8 cellular contexts compared by ENCODE assay signal in genomic region chr10:69222157-69223027, GRCh38. TPM values are rescaled to one million over a fixed set of nuclear protein-coding genes. Genes with fewer than 3 reads are reported as not detected.
A peak's percentile ranks its signal among the peaks of the same experiment; 100 is the strongest.
DNase-seq lines count a peak whose midpoint lies in the region; ATAC-seq and TF ChIP-seq lines count a peak whose summit lies in the region.

No MANE protein-coding gene starts in this region.

- DNase-seq in AG20443 (ENCODE audit: low spot score) (peak; percentile 55), NCI-H460 (ENCODE audit: extremely low read depth, low read depth) (peak; percentile 61), epithelial cell of proximal tubule (ENCODE audit: low read depth) (peak; percentile 56), neural progenitor cell (ENCODE audit: low spot score) (peak; percentile 77), type B pancreatic cell (ENCODE audit: extremely low spot score, unreplicated experiment) (no peak)
- peak; percentile 35 to 40 for DNase-seq in activated CD8-positive, alpha-beta memory T cell treated with anti-CD3 and anti-CD28 coated beads for 1 hour (ENCODE audit: extremely low read depth in 1 of 2, low read depth in 1 of 2)

- H3F3A ChIP-seq in neural progenitor cell (ENCODE audit: low read depth): no peaks in the 10 kb centered on the region

- H3K27me3 Mint-ChIP-seq in neural progenitor cell (ENCODE audit: insufficient read depth, low read depth) (peaks cover 6% of the 10 kb centered on the region), type B pancreatic cell (peaks cover 4% of the 10 kb centered on the region)

- peak overlapping the region; percentile 99 for H2AFZ ChIP-seq in neural progenitor cell (replicated peaks)

- H3K79me2 ChIP-seq in neural progenitor cell (ENCODE audit: low read depth): no peaks in the 10 kb centered on the region

- no peaks in the 10 kb centered on the region for H3K9me3 Mint-ChIP-seq in neural progenitor cell
- no peaks in the 10 kb centered on the region for H3K9me3 Mint-ChIP-seq in type B pancreatic cell

- no peaks in the 10 kb centered on the region for H3K4me1 ChIP-seq in neural progenitor cell

- no peak overlapping the region for H3K27ac Mint-ChIP-seq in neural progenitor cell
- H3K27ac Mint-ChIP-seq in type B pancreatic cell: peak overlapping the region; percentile 36

- H3K27ac ChIP-seq in neural progenitor cell: no peak overlapping the region

- TF ChIP-seq CTCF in epithelial cell of proximal tubule (conservative IDR thresholded peaks at IDR 0.05; ENCODE audit: low read depth, low read length): peak; percentile 71
- TF ChIP-seq CTCF in neural progenitor cell (IDR thresholded peaks at IDR 0.05): peak; percentile 75
- peak; percentile 85 for TF ChIP-seq CTCF in type B pancreatic cell (conservative IDR thresholded peaks at IDR 0.05)

- no peak overlapping the region for H3K9ac ChIP-seq in neural progenitor cell

- H3K4me1 Mint-ChIP-seq in neural progenitor cell (peaks cover 22% of the 10 kb centered on the region), type B pancreatic cell (ENCODE audit: unreplicated experiment) (peaks cover 16% of the 10 kb centered on the region)

- H3K36me3 Mint-ChIP-seq in neural progenitor cell (no peaks in the 10 kb centered on the region), type B pancreatic cell (no peaks in the 10 kb centered on the region)

- H3K9me3 ChIP-seq in neural progenitor cell (ENCODE audit: low read depth): no peaks in the 10 kb centered on the region

- H3K4me3 ChIP-seq in epithelial cell of proximal tubule (ENCODE audit: low read depth, low read length) (peak overlapping the region; percentile 83), neural progenitor cell (no peak overlapping the region)

- no peaks in the 10 kb centered on the region for H4K20me1 ChIP-seq in neural progenitor cell (ENCODE audit: low read depth)

- H3K4me3 Mint-ChIP-seq in neural progenitor cell: no peak overlapping the region
- H3K4me3 Mint-ChIP-seq in type B pancreatic cell: no peak overlapping the region

- peak; percentile 87 for ATAC-seq in GM18517 (IDR thresholded peaks at IDR 0.05; ENCODE audit: unreplicated experiment)
- ATAC-seq in HG02943 (IDR thresholded peaks at IDR 0.05; ENCODE audit: low read depth, unreplicated experiment): peak; percentile 91

- H3K36me3 ChIP-seq in neural progenitor cell: no peaks in the 10 kb centered on the region

- no peak overlapping the region for H3K4me2 ChIP-seq in neural progenitor cell

- no peaks in the 10 kb centered on the region for H3K27me3 ChIP-seq in neural progenitor cell

RNA-seq across cellular contexts. Expression of gene HKDC1, which starts 2.3 kb away (rescaled TPM):
- 5.6 and 7.6 TPM in 2 replicates for total RNA-seq in NCI-H460 (2014; rRNA removed; shearing (Covaris generic))
- 0.75 and 13.8 TPM in 2 replicates for polyA plus RNA-seq in NCI-H460 (2014; cell fraction: nucleus; rRNA removed)
- total RNA-seq in epithelial cell of proximal tubule: 42.0 and 75.2 TPM in 2 replicates
- total RNA-seq in neural progenitor cell (ENCODE audit: low replicate concordance): 0.30 TPM in 1 of 2 replicates, not detected in the other
- total RNA-seq in type B pancreatic cell (ENCODE audit: low replicate concordance): 2.4 and 8.0 TPM in 2 replicates

RNA-seq across cellular contexts. Expression of gene SUPV3L1, which starts 42.4 kb away (rescaled TPM):
- 75.9 and 79.0 TPM in 2 replicates for total RNA-seq in NCI-H460 (2014; rRNA removed; shearing (Covaris generic))
- 71.2 and 78.9 TPM in 2 replicates for polyA plus RNA-seq in NCI-H460 (2014; cell fraction: nucleus; rRNA removed)
- total RNA-seq in epithelial cell of proximal tubule: 29.0 and 38.0 TPM in 2 replicates
- 31.9 and 32.2 TPM in 2 replicates for total RNA-seq in neural progenitor cell (ENCODE audit: low replicate concordance)
- 30.7 and 36.6 TPM in 2 replicates for total RNA-seq in type B pancreatic cell (ENCODE audit: low replicate concordance)

RNA-seq across cellular contexts. Expression of gene HK1, which starts 55.9 kb away (rescaled TPM):
- 34.2 and 41.4 TPM in 2 replicates for total RNA-seq in NCI-H460 (2014; rRNA removed; shearing (Covaris generic))
- 27.2 and 28.7 TPM in 2 replicates for polyA plus RNA-seq in NCI-H460 (2014; cell fraction: nucleus; rRNA removed)
- total RNA-seq in epithelial cell of proximal tubule: 84.4 and 99.7 TPM in 2 replicates
- total RNA-seq in neural progenitor cell (ENCODE audit: low replicate concordance): 30.1 and 45.8 TPM in 2 replicates
- total RNA-seq in type B pancreatic cell (ENCODE audit: low replicate concordance): 60.8 and 87.9 TPM in 2 replicates
